Comparison of ENCODE assay signal across 8 cellular contexts in genomic region chr10:71773221-71773971, GRCh38. TPM values are rescaled to one million over a fixed set of nuclear protein-coding genes. Genes with fewer than 3 reads are reported as not detected.
A peak's percentile ranks its signal among the peaks of the same experiment; 100 is the strongest.
DNase-seq lines count a peak whose midpoint lies in the region; ATAC-seq and TF ChIP-seq lines count a peak whose summit lies in the region.

TSS of gene VSIR (minus strand) at chr10:71773520. CDS start at chr10:71773439, 81 bp downstream.

- H3K9ac ChIP-seq in liver (ENCODE audit: low read depth in 1 of 2, low read length in 2 of 2): peak within 1 kb of the TSS; percentile 45 to 56

- DNase-seq in DMS79 (lab: John Stamatoyannopoulos, UW): peak; percentile 1
- no peak for DNase-seq in DMS79 treated with DMSO at 0.1 percent for 48 hours (lab: John Stamatoyannopoulos, UW)
- DNase-seq in NCI-H2171 treated with DMSO at 0.1 percent for 48 hours (lab: John Stamatoyannopoulos, UW): peak; percentile 44
- DNase-seq in activated CD4-positive, alpha-beta T cell treated with anti-CD3 and anti-CD28 coated beads, Interleukin-2, amount 50 U/mL, for 4 hours: peak; percentile 93
- peak; percentile 88 for DNase-seq in dermis blood vessel endothelial cell
- DNase-seq in stimulated activated CD4-positive, alpha-beta T cell treated with anti-CD3 and anti-CD28 coated beads, Interleukin-4, amount 100 ng/mL, for 4 hours: peak; percentile 95 to 97

- 3% methylated on average over 55 of the region's 55 CpGs for WGBS in liver

- no peaks in the 10 kb centered on the region for H3K27me3 ChIP-seq in liver (ENCODE audit: control insufficient read depth in 4 of 4, insufficient read depth in 4 of 4, low read length in 3 of 4)

- H3K27ac ChIP-seq in liver (ENCODE audit: low read depth in 1 of 2, low read length in 2 of 2): peak within 1 kb of the TSS; percentile 33 to 74

- peaks cover 0 to 16% (median 3%) of the 10 kb centered on the region in 4 donors for H3K4me1 ChIP-seq in liver (ENCODE audit: control insufficient read depth in 4 of 4, insufficient read depth in 4 of 4, low read length in 3 of 4)

- TF ChIP-seq RAD21 in liver (IDR thresholded peaks at IDR 0.05): peak; percentile 55 to 70

- H3K4me3 ChIP-seq in liver (ENCODE audit: low read depth in 1 of 3, low read length in 3 of 3): peak within 1 kb of the TSS; percentile 20 to 58 (median 35)

- TF ChIP-seq CTCF in liver (IDR thresholded peaks at IDR 0.05; ENCODE audit: low read depth, low read length, missing input control): peak; percentile 72

- ATAC-seq in HG02943 (IDR thresholded peaks at IDR 0.05; ENCODE audit: low read depth, unreplicated experiment): peak; percentile 46

- no peaks in the 10 kb centered on the region for H3K9me3 ChIP-seq in liver (ENCODE audit: control insufficient read depth in 4 of 4, low read length in 3 of 4)

- no peaks in the 10 kb centered on the region for H3K36me3 ChIP-seq in liver (ENCODE audit: control insufficient read depth in 4 of 4, insufficient read depth in 3 of 4, low read depth in 1 of 4, low read length in 3 of 4)

TF ChIP-seq in liver, 16 proteins besides CTCF, POLR2A, EP300 and RAD21:
- no peak for TF ChIP-seq RXRA (IDR thresholded peaks at IDR 0.05)
- peak; percentile 10 for TF ChIP-seq SP1 (IDR thresholded peaks at IDR 0.05)
TF ChIP-seq in liver: peak in this region for 1.

RNA-seq across cellular contexts. Expression of gene VSIR, which starts in this region (rescaled TPM):
- total RNA-seq in dermis blood vessel endothelial cell (25.1 and 42.2 TPM in 2 replicates), liver (10 to 100 TPM; 11.3 to 12.2 TPM)
- polyA plus RNA-seq in liver: 10 to 100 TPM in 1 of 2 donors, 1 to 10 TPM in 1; 7.2 to 10.3 TPM
